ENCODE assay signal across 16 cellular contexts in the genomic region with DNA sequence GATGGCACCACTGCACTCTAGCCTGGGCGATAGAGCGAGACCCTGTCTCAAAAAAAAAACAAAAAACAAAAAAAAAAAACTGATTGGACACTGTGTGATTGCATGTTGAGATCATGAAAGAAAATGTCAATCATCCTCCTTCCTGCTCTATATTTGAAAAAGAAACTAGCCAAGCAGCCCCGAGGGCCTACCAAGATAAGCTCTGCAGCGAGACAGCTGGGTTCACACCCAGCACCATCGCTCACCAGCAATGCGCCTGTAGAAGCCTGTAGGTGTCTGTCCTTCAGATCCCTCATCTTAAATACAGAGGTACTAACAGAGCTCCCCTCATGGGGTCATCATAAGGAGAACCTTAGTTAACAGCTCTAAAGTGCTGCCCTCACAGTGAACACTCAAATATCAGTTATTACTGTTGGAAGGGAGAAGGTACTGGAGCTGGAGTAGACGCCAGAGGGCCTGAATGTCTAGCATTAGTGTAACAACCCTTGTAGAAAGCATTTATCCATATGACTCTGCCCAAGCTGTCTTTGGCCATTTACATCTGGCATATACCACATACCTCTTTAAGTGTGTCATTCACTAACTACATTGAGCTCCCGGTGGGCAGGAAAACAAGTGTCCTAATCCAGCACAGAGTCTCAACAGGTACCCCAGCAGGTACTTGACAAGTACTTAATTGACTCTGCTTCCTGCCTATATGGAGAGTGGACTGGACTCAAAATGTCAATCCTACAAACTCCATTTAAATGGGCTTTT. TPM values are rescaled to one million over a fixed set of nuclear protein-coding genes. Genes with fewer than 3 reads are reported as not detected.
DNase-seq lines count a peak whose midpoint lies in the region; ATAC-seq and TF ChIP-seq lines count a peak whose summit lies in the region.
"Had no signal": no experiment of that assay in that cellular context is flagged by ENCODE, and none has a peak within 500 bp of the region (broad histone marks: within the 10 kb centered on the region; RNA-seq: fewer than 3 reads in every experiment).

No MANE protein-coding gene starts in this region.

- intact Hi-C loops in ascending aorta (cut with DNase I) = no loop called here

- ATAC-seq in HG03439 (IDR thresholded peaks at IDR 0.05; ENCODE audit: unreplicated experiment) = no peak
- no peak for ATAC-seq in HG02678 (IDR thresholded peaks at IDR 0.05; ENCODE audit: unreplicated experiment)
- ATAC-seq: T-helper 17 cell had no signal

- H3K27me3 Mint-ChIP-seq in HFFc6 (ENCODE audit: insufficient read depth) = peaks cover 4% of the 10 kb centered on the region; the same call in 1 of the 2 replicates

- TF ChIP-seq CTCF in HFFc6 (IDR thresholded peaks at IDR 0.05) (no peak), ascending aorta (IDR thresholded peaks at IDR 0.05) (no peak)

- peaks cover 78% of the 10 kb centered on the region for H3K4me1 Mint-ChIP-seq in HFFc6 (ENCODE audit: low read depth)
- H3K4me1 Mint-ChIP-seq: T-helper 17 cell had no signal

- peak overlapping the region; percentile 39; the same call in 1 of the 2 replicates for H3K4me3 Mint-ChIP-seq in HFFc6
- H3K4me3 Mint-ChIP-seq: T-helper 17 cell had no signal

- H3K9ac ChIP-seq in mesendoderm (ENCODE audit: low read length) = no peak overlapping the region

- peaks cover 3% of the 10 kb centered on the region; the same call in 1 of the 2 replicates for H3K9me3 Mint-ChIP-seq in HFFc6

- WGBS in mesendoderm (ENCODE audit: extremely low coverage, insufficient coverage, low lambda C conversion rate) = no CpG with 5 or more reads among the region's 8 CpGs

- H3K27ac Mint-ChIP-seq in HFFc6 = peak overlapping the region; percentile 66
- H3K27ac Mint-ChIP-seq: T-helper 17 cell had no signal

- H3K27ac ChIP-seq in ascending aorta = peak overlapping the region; percentile 59 to 79
- H3K27ac ChIP-seq in mesendoderm (ENCODE audit: low read depth, low read length) = no peak overlapping the region
- H3K27ac ChIP-seq: PC-9 had no signal

- no peak overlapping the region for H4K5ac ChIP-seq in mesendoderm (ENCODE audit: low read length)

- H3K27me3 ChIP-seq in ascending aorta = no peaks in the 10 kb centered on the region
- no peaks in the 10 kb centered on the region for H3K27me3 ChIP-seq in mesendoderm (ENCODE audit: insufficient read depth, low read length, poor library complexity)
- H3K27me3 ChIP-seq: BE2C had no signal

- H4K8ac ChIP-seq in mesendoderm (ENCODE audit: low read depth, low read length) = no peak overlapping the region

- no peak overlapping the region for H3K4ac ChIP-seq in mesendoderm (ENCODE audit: low read depth, low read length)

- H3K79me1 ChIP-seq in mesendoderm (ENCODE audit: low read length) = no peaks in the 10 kb centered on the region

- H2BK120ac ChIP-seq in mesendoderm (ENCODE audit: low read depth, low read length) = no peak overlapping the region

- no peak overlapping the region for H3K56ac ChIP-seq in mesendoderm (ENCODE audit: low read length)

- peak; percentile 54 for DNase-seq in EH (ENCODE audit: low read depth)
- no peak for DNase-seq in HFFc6
- DNase-seq in ascending aorta (ENCODE audit: low spot score in 2 of 2) = no peak
- DNase-seq in mesendoderm = peak; percentile 65
- DNase-seq in NCI-H2227 (lab: John Stamatoyannopoulos, UW; ENCODE audit: unreplicated experiment) = no peak
- no peak for DNase-seq in central memory CD4-positive, alpha-beta T cell
- DNase-seq: BE2C, NCI-H1048, NCI-H187, NCI-H2171, NCI-H526, PC-9, Right ventricle myocardium superior, T-helper 17 cell had no signal

- no peak overlapping the region for H3K4me3 ChIP-seq in ascending aorta
- H3K4me3 ChIP-seq in mesendoderm (ENCODE audit: low read length) = no peak overlapping the region
- H3K4me3 ChIP-seq: PC-9 had no signal

- no peak overlapping the region for H2AK5ac ChIP-seq in mesendoderm (ENCODE audit: low read length)

- H3K4me2 ChIP-seq in mesendoderm (ENCODE audit: low read length) = no peak overlapping the region
- H3K4me2 ChIP-seq: PC-9 had no signal

- H2BK15ac ChIP-seq in mesendoderm (replicated peaks; ENCODE audit: low read depth) = no peak overlapping the region

- no peaks in the 10 kb centered on the region for H3K79me2 ChIP-seq in mesendoderm (ENCODE audit: control insufficient read depth, insufficient read depth, low read length)

- H3K36me3 ChIP-seq in ascending aorta (peaks cover 0 to 7% of the 10 kb centered on the region in 2 donors), mesendoderm (ENCODE audit: control insufficient read depth, insufficient read depth, low read length) (no peaks in the 10 kb centered on the region)
- H3K36me3 ChIP-seq: BE2C had no signal

- H2BK5ac ChIP-seq in mesendoderm (ENCODE audit: low read length) = no peak overlapping the region

- no peak overlapping the region for H3K18ac ChIP-seq in mesendoderm (ENCODE audit: low read length)

- no peak overlapping the region for H3K23ac ChIP-seq in mesendoderm (ENCODE audit: low read length)

- H3K4me1 ChIP-seq in ascending aorta (peaks cover 3 to 27% of the 10 kb centered on the region in 2 donors), mesendoderm (ENCODE audit: control insufficient read depth, low read depth, low read length) (no peaks in the 10 kb centered on the region)

- H3K9me3 ChIP-seq in ascending aorta = peaks cover 0 to 3% of the 10 kb centered on the region in 2 donors
- H3K9me3 ChIP-seq: BE2C had no signal

- H3K36me3 Mint-ChIP-seq in HFFc6 (ENCODE audit: low read depth) = peaks cover 74% of the 10 kb centered on the region

RNA-seq across cellular contexts. Expression of a gene that starts 22.9 kb away (rescaled TPM):
- total RNA-seq in HFFc6 (2021; fragmentation: NEBNext Ultra II Directional; extraction: Animal tissue kit (Norgen Biotek cat#: 25700)) = 100 to 1,000 TPM; 296 to 431 (median 335) TPM
- 196 TPM for total RNA-seq in ascending aorta
- polyA plus RNA-seq in mesendoderm (2013, experiment 1 of 2) = 5.0 TPM
- polyA plus RNA-seq in mesendoderm (2013, experiment 2 of 2) = 4.8 TPM

Comparison
In these comparisons a context has a peak if more than half of its experiments do, and no peak if none do; other contexts are left out.
1. DNase-seq: peak in EH (single experiment) and mesendoderm (single experiment); none in HFFc6 (single experiment), ascending aorta (0 of 2), NCI-H2227 (single experiment) and central memory CD4-positive, alpha-beta T cell (single experiment).